ENCODE assay signal across 23 cellular contexts in genomic region chr20:63565021-63565698, GRCh38. TPM values are rescaled to one million over a fixed set of nuclear protein-coding genes. Genes with fewer than 3 reads are reported as not detected.
"Had no signal": no experiment of that assay in that cellular context is flagged by ENCODE, and none has a peak within 500 bp of the region (broad histone marks: within the 10 kb centered on the region; RNA-seq: fewer than 3 reads in every experiment).

No MANE protein-coding gene starts in this region.

- H3K27me3 ChIP-seq: SJCRH30 had no signal

- DNase-seq: IMR-90, Kasumi-1, MM.1S, NCI-H1092 treated with DMSO at 0.1 percent for 48 hours, NCI-H1436, NCI-H187, NCI-H2029, NCI-H2081 treated with DMSO at 0.1 percent for 48 hours, NCI-H2171, NCI-H226, NCI-H446, NCI-H510A, NCI-H524 treated with DMSO at 0.1 percent for 48 hours, NCI-H774, PC-3, SHP77 treated with DMSO at 0.1 percent for 48 hours, SJCRH30 had no signal

- H3K4me3 ChIP-seq: SJCRH30 had no signal

- H3K36me3 ChIP-seq: SJCRH30 had no signal

- H3K4me1 ChIP-seq: SJCRH30 had no signal

- H3K27ac ChIP-seq: KMS-11, RWPE1, SJCRH30 had no signal

- ATAC-seq: Panc1, PC-3, Right ventricle myocardium inferior, SK-N-SH treated with all-trans-retinoic acid at 6 μM for 48 hours had no signal

- H3K9me3 ChIP-seq: SJCRH30 had no signal

RNA-seq across cellular contexts. Expression of gene FNDC11, which starts 11.2 kb away (rescaled TPM):
- total RNA-seq: M059J had no signal

RNA-seq across cellular contexts. Expression of gene SRMS, which starts 17.6 kb away (rescaled TPM):
- total RNA-seq: IMR-90, M059J, Right ventricle myocardium inferior, SJCRH30 had no signal
- polyA plus RNA-seq: IMR-90 had no signal

RNA-seq across cellular contexts. Expression of gene PTK6, which starts 28.0 kb away (rescaled TPM):
- total RNA-seq: IMR-90, M059J had no signal
- polyA plus RNA-seq: IMR-90 had no signal
